24 cellular contexts compared by ENCODE assay signal in genomic region chr18:5415665-5416064, GRCh38.
DNase-seq lines count a peak whose midpoint lies in the region; FAIRE-seq and TF ChIP-seq lines count a peak whose summit lies in the region.
"Had no signal": no experiment of that assay in that cellular context is flagged by ENCODE, and none has a peak within 500 bp of the region (broad histone marks: within the 10 kb centered on the region; RNA-seq: fewer than 3 reads in every experiment).

No MANE protein-coding gene starts in this region.

- H3K4me1 Mint-ChIP-seq in brain (peaks cover 43% of the 10 kb centered on the region), neural crest cell (peaks cover 34% of the 10 kb centered on the region), progenitor cell of endocrine pancreas (ENCODE audit: low read depth) (peaks cover 1% of the 10 kb centered on the region)

- H3K9me3 Mint-ChIP-seq in brain (no peaks in the 10 kb centered on the region), neural crest cell (no peaks in the 10 kb centered on the region), progenitor cell of endocrine pancreas (ENCODE audit: low read depth) (no peaks in the 10 kb centered on the region)
- H3K9me3 Mint-ChIP-seq: CD4-positive, alpha-beta T cell had no signal

- peaks cover 7% of the 10 kb centered on the region for H3K36me3 Mint-ChIP-seq in brain
- H3K36me3 Mint-ChIP-seq in neural crest cell (ENCODE audit: low read depth): no peaks in the 10 kb centered on the region
- peaks cover 1% of the 10 kb centered on the region for H3K36me3 Mint-ChIP-seq in progenitor cell of endocrine pancreas (ENCODE audit: insufficient read depth)

- DNase-seq in neural crest cell (ENCODE audit: low read depth, low spot score): no peak
- no peak for DNase-seq in urothelium cell line (ENCODE audit: low spot score)
- no peak for DNase-seq in SW 1271 (lab: John Stamatoyannopoulos, UW)
- no peak for DNase-seq in progenitor cell of endocrine pancreas (ENCODE audit: low spot score, unreplicated experiment)
- no peak for DNase-seq in NCI-H510A treated with DMSO at 0.1 percent for 48 hours (lab: John Stamatoyannopoulos, UW)
- DNase-seq: AML-193; CD4-positive, alpha-beta T cell; DMS53; HCEC 1CT; NCI-H1092; NCI-H1417 treated with DMSO at 0.1 percent for 48 hours; NCI-H1694 treated with DMSO at 0.1 percent for 48 hours; NCI-H2081; NCI-H2227 treated with DMSO at 0.1 percent for 48 hours; NCI-H69; Right ventricle myocardium superior; RPMI8226 had no signal

- peak overlapping the region; percentile 93 for H3K27ac ChIP-seq in cingulate gyrus (ENCODE audit: low read depth, low read length)
- H3K27ac ChIP-seq: A549, SJSA1 had no signal

- TF ChIP-seq CTCF in brain (conservative IDR thresholded peaks at IDR 0.05) (no peak), neural crest cell (conservative IDR thresholded peaks at IDR 0.05) (no peak), progenitor cell of endocrine pancreas (IDR thresholded peaks at IDR 0.05; ENCODE audit: unreplicated experiment) (no peak)

- FAIRE-seq in urothelium cell line (lab: Jason Lieb, UNC): peak; percentile 53
- FAIRE-seq: A549, G401.6, GM12878, H1 had no signal

- no peak overlapping the region for H3K4me3 Mint-ChIP-seq in brain
- H3K4me3 Mint-ChIP-seq in neural crest cell: no peak overlapping the region
- H3K4me3 Mint-ChIP-seq in progenitor cell of endocrine pancreas (ENCODE audit: low read depth): no peak overlapping the region
- H3K4me3 Mint-ChIP-seq: CD4-positive, alpha-beta T cell had no signal

- H3K27me3 Mint-ChIP-seq in brain (no peaks in the 10 kb centered on the region), neural crest cell (ENCODE audit: low read depth) (no peaks in the 10 kb centered on the region), progenitor cell of endocrine pancreas (no peaks in the 10 kb centered on the region)

- peak overlapping the region in 3 of 5 experiments; percentile 68 to 94 (median 86) for H3K27ac Mint-ChIP-seq in brain
- peak overlapping the region; percentile 9 for H3K27ac Mint-ChIP-seq in neural crest cell (ENCODE audit: unreplicated experiment)
- no peak overlapping the region for H3K27ac Mint-ChIP-seq in progenitor cell of endocrine pancreas
- H3K27ac Mint-ChIP-seq: CD4-positive, alpha-beta T cell had no signal
